Comparison of ENCODE assay signal across 1 cellular context in genomic region chr3:171810278-171811058, GRCh38.
TF ChIP-seq lines count a peak whose summit lies in the region.

PLD1 (minus strand) TSS chr3:171810483; CDS start chr3:171738051, 72,432 bp downstream.

TF ChIP-seq in HepG2, 621 proteins besides CTCF, POLR2A, EP300 and RAD21 (continued from another document and continues in another):
- TF ChIP-seq ZNF18 (CRISPR knock-in tag; IDR thresholded peaks at IDR 0.05; ENCODE audit: insufficient replicate concordance) (peak; percentile 58), ZNF839 (CRISPR knock-in tag; IDR thresholded peaks at IDR 0.05; ENCODE audit: borderline replicate concordance) (no peak), NFKBIZ (CRISPR knock-in tag; IDR thresholded peaks at IDR 0.05) (no peak), DBP (CRISPR knock-in tag; IDR thresholded peaks at IDR 0.05; ENCODE audit: not compliant biosample characterization) (no peak), SALL2 (CRISPR knock-in tag; IDR thresholded peaks at IDR 0.05) (no peak; the same call in 1 of the 2 replicates), RBAK (CRISPR knock-in tag; IDR thresholded peaks at IDR 0.05) (no peak), MIER2 (CRISPR knock-in tag; IDR thresholded peaks at IDR 0.05) (no peak), ZNF768 (CRISPR knock-in tag; IDR thresholded peaks at IDR 0.05) (no peak; the same call in 1 of the 2 replicates), GLI4 (CRISPR knock-in tag; IDR thresholded peaks at IDR 0.05; ENCODE audit: borderline replicate concordance) (peak; percentile 45), ZNF263 (CRISPR knock-in tag; IDR thresholded peaks at IDR 0.05) (no peak; the same call in 1 of the 2 replicates), KLF15 (CRISPR knock-in tag; IDR thresholded peaks at IDR 0.05; ENCODE audit: borderline replicate concordance) (peak; percentile 37; the same call in 1 of the 2 replicates), NFIC (IDR thresholded peaks at IDR 0.05; ENCODE audit: low read length) (no peak), GLMP (CRISPR knock-in tag; IDR thresholded peaks at IDR 0.05; ENCODE audit: borderline replicate concordance) (no peak), HINFP (CRISPR knock-in tag; IDR thresholded peaks at IDR 0.05; ENCODE audit: low read depth) (no peak), SRF (IDR thresholded peaks at IDR 0.05; ENCODE audit: low read depth, low read length) (no peak), ZNF670 (CRISPR knock-in tag; IDR thresholded peaks at IDR 0.05; ENCODE audit: borderline replicate concordance) (no peak), ZNF235 (CRISPR knock-in tag; IDR thresholded peaks at IDR 0.05; ENCODE audit: borderline replicate concordance) (0 out of 2 replicates have a peak, but pooled peaks have one; percentile 30), SMAD9 (CRISPR knock-in tag; IDR thresholded peaks at IDR 0.05) (no peak; the same call in 1 of the 2 replicates), ZNF562 (CRISPR knock-in tag; IDR thresholded peaks at IDR 0.05; ENCODE audit: borderline replicate concordance) (no peak), KDM2A (CRISPR knock-in tag; IDR thresholded peaks at IDR 0.05; ENCODE audit: borderline replicate concordance, low read depth) (peak; percentile 59; the same call in 1 of the 2 replicates), TBX2 (CRISPR knock-in tag; IDR thresholded peaks at IDR 0.05; ENCODE audit: borderline replicate concordance) (peak; percentile 53), ZNF3 (CRISPR knock-in tag; IDR thresholded peaks at IDR 0.05) (no peak), ZNF597 (CRISPR knock-in tag; IDR thresholded peaks at IDR 0.05) (no peak), KLF13 (CRISPR knock-in tag; IDR thresholded peaks at IDR 0.05) (no peak), ZNF614 (CRISPR knock-in tag; IDR thresholded peaks at IDR 0.05; ENCODE audit: borderline replicate concordance) (peak; percentile 55; the same call in 1 of the 2 replicates), DNMT3B (CRISPR knock-in tag; conservative IDR thresholded peaks at IDR 0.05) (no peak), PLSCR1 (CRISPR knock-in tag; IDR thresholded peaks at IDR 0.05; ENCODE audit: borderline replicate concordance) (no peak), RBM22 (optimal IDR thresholded peaks at IDR 0.05; ENCODE audit: low read length) (no peak), TRIM24 (CRISPR knock-in tag; IDR thresholded peaks at IDR 0.05) (no peak), SP140L (CRISPR knock-in tag; IDR thresholded peaks at IDR 0.05; ENCODE audit: borderline replicate concordance) (no peak), TGIF2 (CRISPR knock-in tag; IDR thresholded peaks at IDR 0.05) (no peak), ZNF44 (CRISPR knock-in tag; IDR thresholded peaks at IDR 0.05) (no peak), MAZ (IDR thresholded peaks at IDR 0.05; ENCODE audit: borderline replicate concordance, low read depth, low read length) (peak; percentile 88), MAZ (CRISPR knock-in tag; IDR thresholded peaks at IDR 0.05; ENCODE audit: low read depth) (peak; percentile 62), BORCS8-MEF2B (CRISPR knock-in tag; IDR thresholded peaks at IDR 0.05) (peak; percentile 13; the same call in 1 of the 2 replicates), ARHGAP35 (CRISPR knock-in tag; IDR thresholded peaks at IDR 0.05; ENCODE audit: borderline replicate concordance) (no peak; the same call in 1 of the 2 replicates), NPAS2 (CRISPR knock-in tag; IDR thresholded peaks at IDR 0.05; ENCODE audit: borderline replicate concordance) (no peak), ETV6 (CRISPR knock-in tag; conservative IDR thresholded peaks at IDR 0.05) (no peak), ZNF335 (CRISPR knock-in tag; IDR thresholded peaks at IDR 0.05) (no peak), POGZ (CRISPR knock-in tag; IDR thresholded peaks at IDR 0.05) (peak; percentile 75), AGO2 (optimal IDR thresholded peaks at IDR 0.05; ENCODE audit: low read depth, low read length) (peak; percentile 98), ZNF615 (CRISPR knock-in tag; IDR thresholded peaks at IDR 0.05; ENCODE audit: borderline replicate concordance) (no peak), HIC2 (CRISPR knock-in tag; IDR thresholded peaks at IDR 0.05; ENCODE audit: low read depth) (no peak; the same call in 1 of the 2 replicates), MNT (IDR thresholded peaks at IDR 0.05) (no peak), ZNF225 (CRISPR knock-in tag; IDR thresholded peaks at IDR 0.05) (0 out of 2 replicates have a peak, but pooled peaks have one; percentile 7), ARNT2 (CRISPR knock-in tag; IDR thresholded peaks at IDR 0.05; ENCODE audit: low read depth) (peak; percentile 35), ZNF879 (CRISPR knock-in tag; IDR thresholded peaks at IDR 0.05) (peak; percentile 20; the same call in 1 of the 2 replicates), ZBTB37 (CRISPR knock-in tag; IDR thresholded peaks at IDR 0.05) (no peak), FUBP1 (CRISPR knock-in tag; IDR thresholded peaks at IDR 0.05; ENCODE audit: borderline replicate concordance) (no peak), TBP (CRISPR knock-in tag; IDR thresholded peaks at IDR 0.05) (no peak), CENPX (CRISPR knock-in tag; IDR thresholded peaks at IDR 0.05) (no peak), PAX8 (CRISPR knock-in tag; IDR thresholded peaks at IDR 0.05; ENCODE audit: borderline replicate concordance) (no peak), NFKB2 (CRISPR knock-in tag; IDR thresholded peaks at IDR 0.05; ENCODE audit: borderline replicate concordance) (no peak), LBX2 (CRISPR knock-in tag; IDR thresholded peaks at IDR 0.05; ENCODE audit: borderline replicate concordance) (no peak), MTA3 (CRISPR knock-in tag; IDR thresholded peaks at IDR 0.05) (no peak), ZNF530 (CRISPR knock-in tag; IDR thresholded peaks at IDR 0.05; ENCODE audit: low read depth) (no peak), SETDB1 (CRISPR knock-in tag; IDR thresholded peaks at IDR 0.05; ENCODE audit: borderline replicate concordance) (no peak), JUN (CRISPR knock-in tag; IDR thresholded peaks at IDR 0.05) (no peak), ZC3H4 (CRISPR knock-in tag; IDR thresholded peaks at IDR 0.05; ENCODE audit: borderline replicate concordance) (peak; percentile 6; the same call in 1 of the 2 replicates), ZFP37 (CRISPR knock-in tag; IDR thresholded peaks at IDR 0.05; ENCODE audit: borderline replicate concordance) (no peak; the same call in 1 of the 2 replicates), PHF8 (CRISPR knock-in tag; IDR thresholded peaks at IDR 0.05) (peak; percentile 48), SRY (CRISPR knock-in tag; IDR thresholded peaks at IDR 0.05) (no peak)
